In the genomic region with DNA sequence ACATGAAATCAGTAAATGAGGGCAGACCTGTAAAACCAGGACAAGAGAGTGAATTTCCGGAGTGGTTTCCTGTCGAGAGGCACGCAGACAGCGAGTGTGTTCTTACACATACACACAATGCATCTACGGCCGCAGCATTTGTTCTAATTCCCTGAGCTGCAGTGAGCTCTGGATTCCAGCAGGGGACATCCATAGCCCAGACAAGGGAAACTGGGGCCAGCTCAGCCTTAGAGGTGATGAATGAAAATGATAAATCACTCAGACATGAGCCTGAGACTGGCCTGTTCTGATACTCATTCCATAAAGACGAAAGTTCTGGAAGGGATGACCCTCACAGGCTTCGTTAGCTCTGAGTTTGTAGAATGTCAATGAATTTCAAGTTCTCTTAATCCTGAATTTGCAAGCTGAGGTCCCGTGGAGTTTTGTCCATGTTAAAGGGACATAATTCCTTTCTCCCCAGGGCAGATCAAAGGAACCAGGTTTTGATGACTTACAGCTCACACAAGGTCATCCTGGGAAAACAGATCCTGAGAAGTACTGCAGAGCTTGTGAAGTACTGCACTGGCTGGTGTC, we compare ENCODE assay signal across 8 cellular contexts.
A peak's percentile ranks its signal among the peaks of the same experiment; 100 is the strongest.
DNase-seq lines count a peak whose midpoint lies in the region; ATAC-seq and TF ChIP-seq lines count a peak whose summit lies in the region.

No MANE protein-coding gene starts in this region.

- no peaks in the 10 kb centered on the region for H3K79me2 ChIP-seq in neural progenitor cell (ENCODE audit: low read depth)

- H3K9me3 Mint-ChIP-seq in neural progenitor cell, result no peaks in the 10 kb centered on the region

- no peak overlapping the region for H3K4me3 Mint-ChIP-seq in neural progenitor cell

- H3K9ac ChIP-seq in neural progenitor cell, result no peak overlapping the region

- DNase-seq in BE2C (peak; percentile 72), NCI-H146 (lab: John Stamatoyannopoulos, UW) (peak; percentile 76), T1000 (lab: John Stamatoyannopoulos, UW) (peak; percentile 23), fibroblast of mammary gland (ENCODE audit: low read depth) (peak; percentile 76), neural progenitor cell (ENCODE audit: low spot score) (peak; percentile 86), NCI-H128 (lab: John Stamatoyannopoulos, UW; ENCODE audit: unreplicated experiment) (no peak)

- H3F3A ChIP-seq in neural progenitor cell (ENCODE audit: low read depth), result no peaks in the 10 kb centered on the region

- H3K4me3 ChIP-seq in BE2C (ENCODE audit: low read depth, low read length), result peak overlapping the region; percentile 38
- H3K4me3 ChIP-seq in fibroblast of mammary gland (ENCODE audit: control insufficient read depth, low read depth, low read length), result no peak overlapping the region
- H3K4me3 ChIP-seq in neural progenitor cell, result peak overlapping the region; percentile 11

- H3K27ac Mint-ChIP-seq in neural progenitor cell, result no peak overlapping the region

- ATAC-seq in GM18511 (IDR thresholded peaks at IDR 0.05; ENCODE audit: unreplicated experiment) (peak; percentile 97), HG02970 (IDR thresholded peaks at IDR 0.05; ENCODE audit: low FRiP score, unreplicated experiment) (peak; percentile 76)

- H4K20me1 ChIP-seq in neural progenitor cell (ENCODE audit: low read depth), result no peaks in the 10 kb centered on the region

- peaks cover 8% of the 10 kb centered on the region for H3K4me1 ChIP-seq in BE2C
- H3K4me1 ChIP-seq in neural progenitor cell, result peaks cover 10% of the 10 kb centered on the region

- H2AFZ ChIP-seq in neural progenitor cell (replicated peaks), result peak overlapping the region; percentile 89

- no peaks in the 10 kb centered on the region for H3K9me3 ChIP-seq in BE2C
- H3K9me3 ChIP-seq in neural progenitor cell (ENCODE audit: low read depth), result no peaks in the 10 kb centered on the region

- H3K4me2 ChIP-seq in neural progenitor cell, result peak overlapping the region; percentile 63

- H3K36me3 Mint-ChIP-seq in neural progenitor cell, result no peaks in the 10 kb centered on the region

- TF ChIP-seq CTCF in BE2C (IDR thresholded peaks at IDR 0.05; ENCODE audit: low read depth, low read length) (peak; percentile 88), fibroblast of mammary gland (conservative IDR thresholded peaks at IDR 0.05; ENCODE audit: control insufficient read depth, insufficient read depth, low read depth, low read length) (peak; percentile 98), neural progenitor cell (IDR thresholded peaks at IDR 0.05) (peak; percentile 89)

- peaks cover 21% of the 10 kb centered on the region for H3K4me1 Mint-ChIP-seq in neural progenitor cell

- no peaks in the 10 kb centered on the region for H3K36me3 ChIP-seq in BE2C
- no peaks in the 10 kb centered on the region for H3K36me3 ChIP-seq in neural progenitor cell

- no peaks in the 10 kb centered on the region for H3K27me3 Mint-ChIP-seq in neural progenitor cell (ENCODE audit: insufficient read depth, low read depth)

- H3K27me3 ChIP-seq in BE2C, result no peaks in the 10 kb centered on the region
- H3K27me3 ChIP-seq in neural progenitor cell, result no peaks in the 10 kb centered on the region

- no peak overlapping the region for H3K27ac ChIP-seq in neural progenitor cell
